ENCODE assay signal across 26 cellular contexts in the genomic region with DNA sequence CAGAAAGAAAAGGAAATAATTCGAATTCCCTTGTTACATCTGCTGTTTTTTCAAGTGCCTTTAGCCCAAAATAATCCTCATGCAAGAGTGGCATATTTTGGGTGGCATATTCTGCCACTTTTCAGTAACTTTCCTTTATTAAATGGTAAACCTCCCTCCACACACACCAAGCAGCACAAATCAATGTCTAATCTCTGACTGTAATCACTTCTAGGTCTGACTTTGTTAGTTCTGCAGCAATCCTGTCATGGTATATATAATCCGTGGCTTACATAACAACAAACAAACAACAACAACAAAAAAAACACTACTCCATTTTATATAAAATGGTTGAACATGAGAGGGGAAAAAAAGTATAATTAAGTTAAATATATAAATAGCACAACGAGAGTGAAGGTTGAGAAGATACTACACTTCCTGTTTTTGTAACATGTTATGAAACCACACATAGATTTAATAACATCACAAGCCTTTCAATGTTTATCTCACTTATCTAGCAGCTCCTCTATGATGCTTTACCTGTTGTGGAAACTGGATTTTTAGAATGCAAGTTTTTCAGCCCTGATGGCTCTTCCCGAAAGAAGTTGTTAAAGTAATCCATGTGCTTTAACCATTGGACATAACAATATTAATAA.
A peak's percentile ranks its signal among the peaks of the same experiment; 100 is the strongest.
DNase-seq lines count a peak whose midpoint lies in the region; ATAC-seq, FAIRE-seq and TF ChIP-seq lines count a peak whose summit lies in the region.
"Had no signal": no experiment of that assay in that cellular context is flagged by ENCODE, and none has a peak within 500 bp of the region (broad histone marks: within the 10 kb centered on the region; RNA-seq: fewer than 3 reads in every experiment).

No MANE protein-coding gene starts in this region.

- H2AFZ ChIP-seq in OCI-LY3 (ENCODE audit: low read depth, low read length): peak overlapping the region; percentile 69
- H2AFZ ChIP-seq: GM23248, hepatocyte had no signal

- H3K27me3 ChIP-seq in OCI-LY3 (ENCODE audit: low read depth, low read length): no peaks in the 10 kb centered on the region
- H3K27me3 ChIP-seq: dorsolateral prefrontal cortex, hepatocyte, thyroid gland had no signal

- H3K9me3 ChIP-seq in OCI-LY3 (ENCODE audit: insufficient read depth, low read length): no peaks in the 10 kb centered on the region
- H3K9me3 ChIP-seq: thyroid gland had no signal

- H3K36me3 ChIP-seq in OCI-LY3 (replicated peaks; ENCODE audit: low read depth, low read length): no peaks in the 10 kb centered on the region
- H3K36me3 ChIP-seq: thyroid gland had no signal

- no peak overlapping the region for H3K9ac ChIP-seq in OCI-LY3 (ENCODE audit: low read length)
- H3K9ac ChIP-seq: GM23248 had no signal

- DNase-seq in GM12891 (ENCODE audit: insufficient read length, low spot score): no peak
- DNase-seq in GM19238 (ENCODE audit: insufficient read length, low spot score): no peak
- DNase-seq in T1000 (lab: John Stamatoyannopoulos, UW): no peak
- no peak for DNase-seq in stimulated activated CD4-positive, alpha-beta T cell treated with anti-CD3 and anti-CD28 coated beads, Interleukin-2, amount 100 ng/mL, for 48 hours
- DNase-seq: activated CD4-positive, CD25-positive, alpha-beta regulatory T cell; activated naive CD4-positive, alpha-beta T cell treated with anti-CD3 and anti-CD28 coated beads for 36 hours; activated T-cell treated with anti-CD3 and anti-CD28 coated beads, Interleukin-2, amount 50 U/mL, for 48 hours; aorta; DMS 273 treated with DMSO at 0.1 percent for 48 hours; dorsolateral prefrontal cortex; foreskin fibroblast; GM23248; left ventricle myocardium superior; mucosa of descending colon; NCI-H187 treated with DMSO at 0.1 percent for 48 hours; NCI-H226; NK-92 treated with Interleukin-12 subunit alpha and Interleukin-12 subunit beta, amount 100 ng/mL, for 24 hours; stimulated activated naive CD8-positive, alpha-beta T cell treated with anti-CD3 and anti-CD28 coated beads, Interleukin-15, Interleukin-2, amounts not matched to agents 100 U/mL and 50 U/mL, for 24 hours; thyroid gland had no signal

- H3K4me2 ChIP-seq in OCI-LY3 (ENCODE audit: low read length): peak overlapping the region; percentile 50
- H3K4me2 ChIP-seq: hepatocyte had no signal

- H3K79me2 ChIP-seq in OCI-LY3 (ENCODE audit: low read length): no peaks in the 10 kb centered on the region
- H3K79me2 ChIP-seq: hepatocyte had no signal

- H3K4me1 ChIP-seq in OCI-LY3 (ENCODE audit: low read length): peaks cover 13% of the 10 kb centered on the region
- H3K4me1 ChIP-seq: thyroid gland had no signal

- H3K4me3 ChIP-seq in OCI-LY3 (ENCODE audit: low read length): 0 out of 2 replicates have a peak overlapping the region, but pooled peaks have one; percentile 19
- H3K4me3 ChIP-seq: dorsolateral prefrontal cortex, GM23248, hepatocyte, mucosa of descending colon, thyroid gland had no signal

- H3K27ac ChIP-seq in OCI-LY3 (ENCODE audit: low read length): no peak overlapping the region
- H3K27ac ChIP-seq: dorsolateral prefrontal cortex, GM23248, hepatocyte, thyroid gland had no signal

- no peak for TF ChIP-seq CTCF in OCI-LY3 (IDR thresholded peaks at IDR 0.05; ENCODE audit: low read depth, low read length)

- no peaks in the 10 kb centered on the region for H4K20me1 ChIP-seq in OCI-LY3 (ENCODE audit: insufficient read depth, low read length)

- TF ChIP-seq POLR2A in GM12891 (IDR thresholded peaks at IDR 0.05; ENCODE audit: low read depth, low read length): no peak

- no peak for FAIRE-seq in GM12891 (lab: Jason Lieb, UNC)
- FAIRE-seq: G401.6 had no signal

- peak; percentile 87 for ATAC-seq in GM21390 (IDR thresholded peaks at IDR 0.05; ENCODE audit: unreplicated experiment)
- ATAC-seq in HG03354 (IDR thresholded peaks at IDR 0.05; ENCODE audit: poor library complexity, severe bottlenecking, unreplicated experiment): peak; percentile 67
- ATAC-seq in HG02852 (IDR thresholded peaks at IDR 0.05; ENCODE audit: unreplicated experiment): no peak
- ATAC-seq: left ventricle myocardium superior; mucosa of descending colon; SK-N-SH treated with all-trans-retinoic acid at 6 μM for 48 hours; stimulated activated naive CD8-positive, alpha-beta T cell treated with anti-CD3 and anti-CD28 coated beads, Interleukin-15, Interleukin-2, amounts not matched to agents 100 U/mL and 50 U/mL, for 24 hours had no signal

TF ChIP-seq in GM12891, 5 proteins besides CTCF, POLR2A, EP300 and RAD21:
- TF ChIP-seq PAX5 (IDR thresholded peaks at IDR 0.05; ENCODE audit: insufficient read depth, low read length, severe bottlenecking): no peak
- peak; percentile 79 for TF ChIP-seq SPI1 (IDR thresholded peaks at IDR 0.05; ENCODE audit: low read depth, low read length)
